ENCODE assay signal across 10 cellular contexts in genomic region chr16:88331989-88332920, GRCh38. TPM values are rescaled to one million over a fixed set of nuclear protein-coding genes. Genes with fewer than 3 reads are reported as not detected.
A peak's percentile ranks its signal among the peaks of the same experiment; 100 is the strongest.
DNase-seq lines count a peak whose midpoint lies in the region; ATAC-seq, FAIRE-seq and TF ChIP-seq lines count a peak whose summit lies in the region.
"Had no signal": no experiment of that assay in that cellular context is flagged by ENCODE, and none has a peak within 500 bp of the region (broad histone marks: within the 10 kb centered on the region; RNA-seq: fewer than 3 reads in every experiment).

No MANE protein-coding gene starts in this region.

- CTCF ChIA-PET in mammary epithelial cell (lab: Charles Lee; ENCODE audit: low non-redundant PET) = no interaction called here
- CTCF ChIA-PET in HepG2 (lab: Yijun Ruan, JAX; ENCODE audit: low intra/inter-chr PET ratio, low total read pairs) = no interaction called here
- CTCF ChIA-PET in activated CD4-positive, alpha-beta T cell treated with anti-CD3 and anti-CD28 coated beads for 36 hours (lab: Charles Lee) = no interaction called here

- H3K9me3 ChIP-seq in left ventricle myocardium inferior (replicated peaks) = no peaks in the 10 kb centered on the region
- no peaks in the 10 kb centered on the region for H3K9me3 ChIP-seq in mammary epithelial cell (replicated peaks; ENCODE audit: insufficient read depth, low read length)
- peaks cover 5% of the 10 kb centered on the region; the same call in 1 of the 2 replicates for H3K9me3 ChIP-seq in HepG2 (ENCODE audit: low read length)
- H3K9me3 ChIP-seq in aorta (ENCODE audit: control insufficient read depth, low read length) = no peaks in the 10 kb centered on the region

- peak overlapping the region; percentile 38 for H2AFZ ChIP-seq in mammary epithelial cell (ENCODE audit: low read depth, low read length)
- H2AFZ ChIP-seq in HepG2 (ENCODE audit: low read length) = no peak overlapping the region

- DNase-seq in Right ventricle myocardium inferior (ENCODE audit: missing footprints) (peak; percentile 65), left ventricle myocardium inferior (no peak), mammary epithelial cell (peak; percentile 98), HepG2 (ENCODE audit: low spot score) (no peak), aorta (peak; percentile 92), NCI-H2029 (lab: John Stamatoyannopoulos, UW) (no peak), HUDEP-2 (lab: John Stamatoyannopoulos, UW; ENCODE audit: unreplicated experiment in 76 of 76) (no peak)
- DNase-seq in activated CD4-positive, alpha-beta T cell treated with anti-CD3 and anti-CD28 coated beads for 36 hours = no peak
- DNase-seq: activated CD4-positive, alpha-beta T cell treated with anti-CD3 and anti-CD28 coated beads, Interleukin-2, amount 50 U/mL, for 1 hour had no signal

- no peaks in the 10 kb centered on the region for H3K36me3 Mint-ChIP-seq in activated CD4-positive, alpha-beta T cell treated with anti-CD3 and anti-CD28 coated beads for 36 hours (ENCODE audit: low read depth)
- H3K36me3 Mint-ChIP-seq: CD4-positive, CD25-positive, alpha-beta regulatory T cell had no signal

- H3K79me2 ChIP-seq in mammary epithelial cell (ENCODE audit: insufficient read depth, low read length) (no peaks in the 10 kb centered on the region), HepG2 (ENCODE audit: insufficient read depth, low read length) (no peaks in the 10 kb centered on the region)

- H3K27ac ChIP-seq in left ventricle myocardium inferior (replicated peaks) (no peak overlapping the region), mammary epithelial cell (ENCODE audit: insufficient read depth, low read depth, low read length) (peak overlapping the region; percentile 76), HepG2 (ENCODE audit: extremely low read length, insufficient read depth, low read length) (no peak overlapping the region), aorta (ENCODE audit: low read depth in 1 of 2, low read length in 2 of 2) (no peak overlapping the region)

- H3K4me1 ChIP-seq in left ventricle myocardium inferior (no peaks in the 10 kb centered on the region), mammary epithelial cell (ENCODE audit: insufficient read depth, low read length) (peaks cover 28% of the 10 kb centered on the region), HepG2 (ENCODE audit: insufficient read depth, low read length) (peaks cover 13% of the 10 kb centered on the region), aorta (ENCODE audit: control insufficient read depth in 1 of 2, insufficient read depth in 2 of 2, low read length in 2 of 2) (no peaks in the 10 kb centered on the region)

- TF ChIP-seq POLR2A in HepG2 (IDR thresholded peaks at IDR 0.05; ENCODE audit: insufficient read depth in 1 of 2, low read depth in 2 of 2, low read length in 2 of 2) = no peak

- H3K36me3 ChIP-seq in left ventricle myocardium inferior (no peaks in the 10 kb centered on the region), mammary epithelial cell (ENCODE audit: insufficient read depth, low read length) (no peaks in the 10 kb centered on the region), HepG2 (replicated peaks in 1 of 2; ENCODE audit: control insufficient read depth in 1 of 2, insufficient read depth in 2 of 2, low read length in 2 of 2) (no peaks in the 10 kb centered on the region), aorta (ENCODE audit: control insufficient read depth in 1 of 2, insufficient read depth in 2 of 2, low read length in 1 of 2) (no peaks in the 10 kb centered on the region)

- H3K9ac ChIP-seq in mammary epithelial cell (ENCODE audit: insufficient read depth, low read length) (peak overlapping the region; percentile 33), HepG2 (ENCODE audit: insufficient read depth, low read depth, low read length) (no peak overlapping the region)

- TF ChIP-seq EP300 in HepG2 (IDR thresholded peaks at IDR 0.05; ENCODE audit: low read depth in 2 of 2, low read length in 2 of 2) (no peak), HepG2 (CRISPR knock-in tag; IDR thresholded peaks at IDR 0.05; ENCODE audit: borderline replicate concordance) (no peak)

- intact Hi-C loops in Right ventricle myocardium inferior (cut with DNase I) (no loop called here), left ventricle myocardium inferior (cut with micrococcal nuclease) (no loop called here), mammary epithelial cell (cut with micrococcal nuclease) (loop anchor here (5.0 kb wide), 1 partner anchor 90 kb away; no protein-coding TSS in a partner anchor), HepG2 (cut with micrococcal nuclease; ENCODE audit: unreplicated experiment) (no loop called here), aorta (cut with DNase I) (loop anchor here in 1 of 2 donors (5.0 kb wide), 1 partner anchor 55 kb away; no protein-coding TSS in a partner anchor)
- intact Hi-C loops in activated CD4-positive, alpha-beta T cell treated with anti-CD3 and anti-CD28 coated beads for 36 hours (cut with DNase I, micrococcal nuclease) = no loop called here

- POLR2A ChIA-PET in HepG2 (lab: Yijun Ruan, JAX) = no interaction called here
- POLR2A ChIA-PET in activated CD4-positive, alpha-beta T cell treated with anti-CD3 and anti-CD28 coated beads for 36 hours (lab: Charles Lee) = no interaction called here

- FAIRE-seq in HepG2 (lab: Jason Lieb, UNC) = no peak

- TF ChIP-seq CTCF in left ventricle myocardium inferior (IDR thresholded peaks at IDR 0.05; ENCODE audit: borderline replicate concordance) = no peak
- no peak for TF ChIP-seq CTCF in mammary epithelial cell (conservative IDR thresholded peaks at IDR 0.05 in 1 of 2, IDR thresholded peaks at IDR 0.05 in 1 of 2; ENCODE audit: extremely low read depth in 1 of 2, insufficient read depth in 1 of 2, low read depth in 1 of 2, low read length in 2 of 2)
- no peak for TF ChIP-seq CTCF in HepG2 (CRISPR knock-in tag; IDR thresholded peaks at IDR 0.05)

- no peak for ATAC-seq in Right ventricle myocardium inferior
- no peak for ATAC-seq in HepG2
- peak; percentile 68 for ATAC-seq in aorta (ENCODE audit: low FRiP score)
- ATAC-seq in activated CD4-positive, alpha-beta T cell treated with anti-CD3 and anti-CD28 coated beads for 36 hours = no peak

- H3K27me3 Mint-ChIP-seq in activated CD4-positive, alpha-beta T cell treated with anti-CD3 and anti-CD28 coated beads for 36 hours = peaks cover 5% of the 10 kb centered on the region
- H3K27me3 Mint-ChIP-seq: CD4-positive, CD25-positive, alpha-beta regulatory T cell had no signal

- TF ChIP-seq RAD21 in HepG2 (CRISPR knock-in tag; IDR thresholded peaks at IDR 0.05) = no peak

- H3K4me3 Mint-ChIP-seq in activated CD4-positive, alpha-beta T cell treated with anti-CD3 and anti-CD28 coated beads for 36 hours = no peak overlapping the region
- H3K4me3 Mint-ChIP-seq: CD4-positive, CD25-positive, alpha-beta regulatory T cell had no signal

- BruUV-seq in mammary epithelial cell (replicated peaks; lab: Mats Ljungman, UMichigan) (no TSS peak), HepG2 (replicated peaks; lab: Mats Ljungman, UMichigan) (no TSS peak)

- no peak overlapping the region for H3K4me3 ChIP-seq in left ventricle myocardium inferior
- no peak overlapping the region for H3K4me3 ChIP-seq in mammary epithelial cell (replicated peaks in 1 of 3; ENCODE audit: insufficient read depth in 1 of 3, low read depth in 2 of 3, low read length in 3 of 3)
- no peak overlapping the region for H3K4me3 ChIP-seq in HepG2 (replicated peaks in 1 of 3; ENCODE audit: insufficient read depth in 1 of 3, low read depth in 2 of 3, low read length in 3 of 3)
- H3K4me3 ChIP-seq in aorta (ENCODE audit: low read length in 2 of 2) = no peak overlapping the region

- H3K27me3 ChIP-seq in left ventricle myocardium inferior (ENCODE audit: low read depth) (no peaks in the 10 kb centered on the region), mammary epithelial cell (ENCODE audit: insufficient read depth, low read length) (no peaks in the 10 kb centered on the region), HepG2 (ENCODE audit: control insufficient read depth in 1 of 2, insufficient read depth in 2 of 2, low read length in 2 of 2) (peaks cover 17 to 32% of the 10 kb centered on the region in 2 experiments; a peak in 4 of 5 replicates), aorta (ENCODE audit: control insufficient read depth in 1 of 2, insufficient read depth in 2 of 2, low read length in 1 of 2) (no peaks in the 10 kb centered on the region)

- H4K20me1 ChIP-seq in mammary epithelial cell (ENCODE audit: insufficient read depth, low read length) (no peaks in the 10 kb centered on the region), HepG2 (ENCODE audit: insufficient read depth, low read length) (no peaks in the 10 kb centered on the region; the same call in 1 of the 2 replicates)

- WGBS in mammary epithelial cell (ENCODE audit: low coverage, missing lambda C conversion rate) = 6% methylated on average over 16 of the region's 23 CpGs
- 36% methylated on average over 9 of the region's 23 CpGs for WGBS in HepG2 (ENCODE audit: low lambda C conversion rate)
- 29 to 30% methylated on average over 23 of the region's 23 CpGs for WGBS in aorta, 2 donors

- in situ Hi-C loops in mammary epithelial cell (cut with MboI; ENCODE audit: low sequenced_read_pairs in 2 of 2) = no loop called here
- in situ Hi-C loops in HepG2 (cut with HindIII; ENCODE audit: extremely low pct_ligation_motif_present, low pct_unique_long_range_greater_than_20kb) = no loop called here

- H3K4me2 ChIP-seq in mammary epithelial cell (ENCODE audit: insufficient read depth, low read depth, low read length) (peak overlapping the region; percentile 24), HepG2 (ENCODE audit: low read depth, low read length) (no peak overlapping the region)

- peaks cover 4% of the 10 kb centered on the region for H3K9me3 Mint-ChIP-seq in activated CD4-positive, alpha-beta T cell treated with anti-CD3 and anti-CD28 coated beads for 36 hours (ENCODE audit: low read depth)

- H3K27ac Mint-ChIP-seq in activated CD4-positive, alpha-beta T cell treated with anti-CD3 and anti-CD28 coated beads for 36 hours = no peak overlapping the region
- H3K27ac Mint-ChIP-seq: CD4-positive, CD25-positive, alpha-beta regulatory T cell had no signal

- dilution Hi-C loops in mammary epithelial cell (cut with HindIII; ENCODE audit: low sequenced_read_pairs) = loop anchor here (5.0 kb wide), 2 partner anchors 45 to 75 kb away; no protein-coding TSS in a partner anchor

- peaks cover 6% of the 10 kb centered on the region for H3K4me1 Mint-ChIP-seq in activated CD4-positive, alpha-beta T cell treated with anti-CD3 and anti-CD28 coated beads for 36 hours

RNA-seq across cellular contexts. Expression of gene ZNF469, which starts 50.5 kb away (rescaled TPM):
- 0.92 TPM for total RNA-seq in Right ventricle myocardium inferior
- 0.74 TPM for total RNA-seq in left ventricle myocardium inferior
- total RNA-seq in mammary epithelial cell = 1 to 10 TPM in 1 of 2 donors, under 1 TPM in 1; 0.14 to 3.2 TPM
- polyA plus RNA-seq in mammary epithelial cell = 0.05 TPM
- polyA minus RNA-seq in mammary epithelial cell = 0.05 TPM
- total RNA-seq in HepG2 (2016; rRNA removed; fragmentation: Illumina TruSeq; extraction: Trizol) = not detected in 2 replicates
- not detected in 2 replicates for total RNA-seq in HepG2 (2016; cell fraction: cytosol; rRNA removed; fragmentation: Illumina TruSeq; extraction: Trizol; ENCODE audit: low read depth)
- not detected in 2 replicates for total RNA-seq in HepG2 (2016; cell fraction: insoluble cytoplasmic fraction; rRNA removed; fragmentation: Illumina TruSeq; extraction: Trizol)
- total RNA-seq in HepG2 (2016; cell fraction: membrane; rRNA removed; fragmentation: Illumina TruSeq; extraction: Trizol) = not detected in 2 replicates
- not detected in 2 replicates for total RNA-seq in HepG2 (2016; cell fraction: nucleus; rRNA removed; fragmentation: Illumina TruSeq; extraction: Trizol)
- polyA plus RNA-seq in HepG2 (2011; rRNA removed) = not detected in 2 replicates
- polyA plus RNA-seq in HepG2 (2011; cell fraction: cytosol; rRNA removed) = not detected in 2 replicates
- 0.02 TPM in 1 of 2 replicates, not detected in the other for polyA plus RNA-seq in HepG2 (2011; cell fraction: nucleus; rRNA removed)
- not detected in 2 replicates for polyA plus RNA-seq in HepG2 (2012)
- not detected in 2 replicates for polyA plus RNA-seq in HepG2 (2016; cell fraction: cytosol; fragmentation: Illumina TruSeq; extraction: Trizol; ENCODE audit: low read depth)
- not detected in 2 replicates for polyA plus RNA-seq in HepG2 (2016; cell fraction: insoluble cytoplasmic fraction; fragmentation: Illumina TruSeq; extraction: Trizol; ENCODE audit: low read depth)
- polyA plus RNA-seq in HepG2 (2016; cell fraction: membrane; fragmentation: Illumina TruSeq; extraction: Trizol; ENCODE audit: low read depth) = not detected in 2 replicates
- not detected in 2 replicates for polyA plus RNA-seq in HepG2 (2016; cell fraction: nucleus; fragmentation: Illumina TruSeq; extraction: Trizol; ENCODE audit: insufficient read depth, low read depth)
- polyA minus RNA-seq in HepG2 (2011; rRNA and poly(A)+ RNA removed; ENCODE audit: low replicate concordance) = not detected in 2 replicates
- polyA minus RNA-seq in HepG2 (2011; cell fraction: cytosol; rRNA and poly(A)+ RNA removed) = not detected in 2 replicates
- not detected in 2 replicates for polyA minus RNA-seq in HepG2 (2011; cell fraction: nucleus; rRNA and poly(A)+ RNA removed)
- total RNA-seq in aorta = 1 to 10 TPM; 1.9 to 5.2 TPM
- polyA plus RNA-seq in aorta = under 1 TPM; 0.38 to 0.54 TPM
- total RNA-seq in activated CD4-positive, alpha-beta T cell treated with anti-CD3 and anti-CD28 coated beads for 36 hours = under 1 TPM; 0.39 to 0.50 TPM

Comparison
In these comparisons a context has a peak if more than half of its experiments do, and no peak if none do; other contexts are left out.
1. DNase-seq: peak in Right ventricle myocardium inferior (single experiment), mammary epithelial cell (single experiment) and aorta (2 of 2); none in left ventricle myocardium inferior (single experiment), HepG2 (single experiment), NCI-H2029 (single experiment), activated CD4-positive, alpha-beta T cell treated with anti-CD3 and anti-CD28 coated beads for 36 hours (single experiment) and HUDEP-2 (0 of 76).